8 cellular contexts compared by ENCODE assay signal in the genomic region with DNA sequence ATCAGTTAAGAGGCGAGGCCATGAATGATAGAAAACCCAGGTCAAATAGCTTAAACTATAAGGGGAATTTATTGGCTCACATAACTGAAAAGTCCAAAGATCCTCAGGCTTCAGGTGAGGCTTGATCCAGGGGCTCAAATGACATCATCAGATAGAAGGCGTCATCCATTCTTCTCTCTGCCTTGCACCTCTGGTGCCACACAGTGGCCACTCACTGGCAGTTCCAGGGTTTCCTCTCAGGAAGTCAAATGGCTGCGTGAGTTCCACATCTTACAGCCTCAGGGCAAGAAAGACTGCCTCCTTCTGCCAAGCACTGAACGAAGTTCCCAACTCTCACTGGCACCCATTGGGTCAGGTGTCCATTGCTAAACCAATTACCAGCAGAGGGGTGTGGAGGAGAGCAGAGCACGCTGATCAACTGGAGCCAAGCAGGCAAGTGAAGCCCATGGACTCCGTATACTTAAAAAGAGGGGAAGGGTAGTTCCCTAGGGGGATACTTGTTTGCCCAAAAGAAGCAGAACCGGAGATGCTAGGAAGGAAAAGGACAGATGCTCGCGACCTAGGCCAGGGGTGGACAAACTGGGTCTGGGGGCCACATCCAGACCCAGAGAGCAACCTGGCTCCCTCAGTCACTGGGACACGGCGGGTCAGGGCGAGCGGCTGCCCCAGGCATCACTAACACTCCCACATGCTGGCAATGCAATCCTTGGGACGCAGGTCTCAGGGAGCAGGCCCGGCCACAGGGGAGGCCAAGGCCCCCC.
DNase-seq lines count a peak whose midpoint lies in the region; ATAC-seq and TF ChIP-seq lines count a peak whose summit lies in the region.

No MANE protein-coding gene starts in this region.

- no peak overlapping the region for H3K4me3 Mint-ChIP-seq in activated CD4-positive, alpha-beta T cell treated with anti-CD3 and anti-CD28 coated beads for 36 hours

- no peak for TF ChIP-seq POLR2A in spleen (IDR thresholded peaks at IDR 0.05)

- H3K27me3 ChIP-seq in NT2/D1 (ENCODE audit: insufficient read depth, insufficient read length) (no peaks in the 10 kb centered on the region), spleen (replicated peaks in 1 of 7) (peaks cover 0 to 32% (median 0%) of the 10 kb centered on the region in 7 donors)

- H3K36me3 ChIP-seq in NT2/D1 (ENCODE audit: insufficient read depth, insufficient read length, low read length), result no peaks in the 10 kb centered on the region
- no peaks in the 10 kb centered on the region for H3K36me3 ChIP-seq in spleen

- no peaks in the 10 kb centered on the region for H3K4me1 Mint-ChIP-seq in activated CD4-positive, alpha-beta T cell treated with anti-CD3 and anti-CD28 coated beads for 36 hours

- CTCF ChIA-PET in activated CD4-positive, alpha-beta T cell treated with anti-CD3 and anti-CD28 coated beads for 36 hours (lab: Charles Lee), result no interaction called here

- H3K4me3 ChIP-seq in NT2/D1 (ENCODE audit: insufficient read length, low read depth) (no peak overlapping the region), spleen (no peak overlapping the region)

- H3K4me1 ChIP-seq in NT2/D1 (ENCODE audit: insufficient read depth, insufficient read length) (peaks cover 5% of the 10 kb centered on the region), spleen (no peaks in the 10 kb centered on the region)

- peak; percentile 69 for ATAC-seq in activated CD4-positive, alpha-beta T cell treated with anti-CD3 and anti-CD28 coated beads for 36 hours
- ATAC-seq in esophagus mucosa (peak; percentile 73), HG02588 (IDR thresholded peaks at IDR 0.05; ENCODE audit: unreplicated experiment) (no peak), GM19455 (IDR thresholded peaks at IDR 0.05; ENCODE audit: unreplicated experiment) (no peak)

- 65 to 75% (median 69%) methylated on average over 13 to 15 of the region's 15 CpGs for WGBS in spleen, 5 donors

- H3K9ac ChIP-seq in NT2/D1 (ENCODE audit: insufficient read length, low read depth), result no peak overlapping the region

- H3K9me3 ChIP-seq in NT2/D1 (ENCODE audit: insufficient read depth, low read length), result peaks cover 5% of the 10 kb centered on the region; the same call in 1 of the 2 replicates
- H3K9me3 ChIP-seq in spleen, result no peaks in the 10 kb centered on the region

- POLR2A ChIA-PET in activated CD4-positive, alpha-beta T cell treated with anti-CD3 and anti-CD28 coated beads for 36 hours (lab: Charles Lee), result no interaction called here

- intact Hi-C loops in activated CD4-positive, alpha-beta T cell treated with anti-CD3 and anti-CD28 coated beads for 36 hours (cut with DNase I, micrococcal nuclease), result no loop called here
- intact Hi-C loops in spleen (cut with DNase I; ENCODE audit: low total_unique reads), result loop anchor here (10.0 kb wide), 1 partner anchor 423 kb away; no protein-coding TSS in a partner anchor

- peak; percentile 36 for DNase-seq in activated CD4-positive, alpha-beta T cell treated with anti-CD3 and anti-CD28 coated beads for 36 hours
- no peak for DNase-seq in activated CD4-positive, alpha-beta T cell treated with anti-CD3 and anti-CD28 coated beads, Interleukin-2, amount 50 U/mL, for 1 hour
- DNase-seq in NT2/D1 (ENCODE audit: low read depth, low spot score), result peak; percentile 43
- DNase-seq in spleen, result no peak
- no peak for DNase-seq in T1000 (lab: John Stamatoyannopoulos, UW)

- no peak overlapping the region for H3K27ac ChIP-seq in spleen

- no peak overlapping the region for H3K27ac Mint-ChIP-seq in activated CD4-positive, alpha-beta T cell treated with anti-CD3 and anti-CD28 coated beads for 36 hours

- H3K36me3 Mint-ChIP-seq in activated CD4-positive, alpha-beta T cell treated with anti-CD3 and anti-CD28 coated beads for 36 hours (ENCODE audit: low read depth), result no peaks in the 10 kb centered on the region

- H3K9me3 Mint-ChIP-seq in activated CD4-positive, alpha-beta T cell treated with anti-CD3 and anti-CD28 coated beads for 36 hours (ENCODE audit: low read depth), result no peaks in the 10 kb centered on the region

- peak in 7 of 11 experiments; percentile 29 to 61 (median 42) for TF ChIP-seq CTCF in spleen (IDR thresholded peaks at IDR 0.05 in 8 of 11, conservative IDR thresholded peaks at IDR 0.05 in 3 of 11)

- H3K27me3 Mint-ChIP-seq in activated CD4-positive, alpha-beta T cell treated with anti-CD3 and anti-CD28 coated beads for 36 hours, result peaks cover 3% of the 10 kb centered on the region

Comparison
In these comparisons a context has a peak if more than half of its experiments do, and no peak if none do; other contexts are left out.
1. DNase-seq: peak in activated CD4-positive, alpha-beta T cell treated with anti-CD3 and anti-CD28 coated beads for 36 hours (single experiment) and NT2/D1 (single experiment); none in activated CD4-positive, alpha-beta T cell treated with anti-CD3 and anti-CD28 coated beads, Interleukin-2, amount 50 U/mL, for 1 hour (single experiment), spleen (single experiment) and T1000 (single experiment).
2. ATAC-seq: peak in activated CD4-positive, alpha-beta T cell treated with anti-CD3 and anti-CD28 coated beads for 36 hours (single experiment) and esophagus mucosa (single experiment); none in HG02588 (single experiment) and GM19455 (single experiment).